In genomic region chr14:75200451-75200850, GRCh38 we compare ENCODE assay signal across 11 cellular contexts. TPM values are rescaled to one million over a fixed set of nuclear protein-coding genes. Genes with fewer than 3 reads are reported as not detected.
A peak's percentile ranks its signal among the peaks of the same experiment; 100 is the strongest.
DNase-seq lines count a peak whose midpoint lies in the region; ATAC-seq and TF ChIP-seq lines count a peak whose summit lies in the region.
"Had no signal": no experiment of that assay in that cellular context is flagged by ENCODE, and none has a peak within 500 bp of the region (broad histone marks: within the 10 kb centered on the region; RNA-seq: fewer than 3 reads in every experiment).

No MANE protein-coding gene starts in this region.

- no peaks in the 10 kb centered on the region for H3K36me3 Mint-ChIP-seq in type B pancreatic cell

- no peak for TF ChIP-seq CTCF in RWPE1 (conservative IDR thresholded peaks at IDR 0.05; ENCODE audit: low read depth)
- TF ChIP-seq CTCF in type B pancreatic cell (conservative IDR thresholded peaks at IDR 0.05): no peak

- peaks cover 10% of the 10 kb centered on the region for H3K27me3 Mint-ChIP-seq in type B pancreatic cell

- H3K27ac Mint-ChIP-seq in type B pancreatic cell: peak overlapping the region; percentile 91

- peaks cover 4% of the 10 kb centered on the region for H3K9me3 Mint-ChIP-seq in type B pancreatic cell

- CTCF ChIA-PET in RWPE1 (lab: Yijun Ruan, JAX): no interaction called here

- no peak for ATAC-seq in GM21723 (IDR thresholded peaks at IDR 0.05; ENCODE audit: unreplicated experiment)
- ATAC-seq: gastrocnemius medialis had no signal

- POLR2A ChIA-PET in RWPE1 (lab: Yijun Ruan, JAX; ENCODE audit: low non-redundant PET): no interaction called here

- peak overlapping the region; percentile 66 for H3K4me3 Mint-ChIP-seq in type B pancreatic cell

- peaks cover 9% of the 10 kb centered on the region for H3K4me1 Mint-ChIP-seq in type B pancreatic cell (ENCODE audit: unreplicated experiment)

- DNase-seq in MV-4-11 (lab: John Stamatoyannopoulos, UW) (peak; percentile 9), RWPE1 (ENCODE audit: low spot score) (peak; percentile 86), kidney tubule cell (ENCODE audit: low spot score) (peak; percentile 71), type B pancreatic cell (ENCODE audit: extremely low spot score, unreplicated experiment) (no peak), kidney glomerular epithelial cell (lab: John Stamatoyannopoulos, UW) (no peak)
- DNase-seq in central memory CD4-positive, alpha-beta T cell: no peak
- DNase-seq: activated CD4-positive, alpha-beta T cell treated with anti-CD3 and anti-CD28 coated beads for 1 hour; gastrocnemius medialis; NCI-H187 treated with DMSO at 0.1 percent for 48 hours; tibial artery had no signal

- H3K27ac ChIP-seq in RWPE1: no peak overlapping the region
- H3K27ac ChIP-seq: gastrocnemius medialis, tibial artery had no signal

RNA-seq across cellular contexts. Expression of gene TMED10, which starts 24.0 kb away (rescaled TPM):
- 273 and 303 TPM in 2 replicates for total RNA-seq in type B pancreatic cell (ENCODE audit: low replicate concordance)

Comparison
In these comparisons a context has a peak if more than half of its experiments do, and no peak if none do; other contexts are left out.
1. DNase-seq: peak in MV-4-11 (single experiment), RWPE1 (single experiment) and kidney tubule cell (single experiment); none in type B pancreatic cell (single experiment), central memory CD4-positive, alpha-beta T cell (single experiment) and kidney glomerular epithelial cell (single experiment).